ENCODE assay signal across 15 cellular contexts in genomic region chr18:45825258-45825744, GRCh38. TPM values are rescaled to one million over a fixed set of nuclear protein-coding genes. Genes with fewer than 3 reads are reported as not detected.
A peak's percentile ranks its signal among the peaks of the same experiment; 100 is the strongest.
DNase-seq lines count a peak whose midpoint lies in the region; ATAC-seq, FAIRE-seq and TF ChIP-seq lines count a peak whose summit lies in the region.
"Had no signal": no experiment of that assay in that cellular context is flagged by ENCODE, and none has a peak within 500 bp of the region (broad histone marks: within the 10 kb centered on the region; RNA-seq: fewer than 3 reads in every experiment).

TSS of gene SIGLEC15 (plus strand) at chr18:45825675. CDS start at chr18:45825729, 54 bp downstream.

- no peak for FAIRE-seq in astrocyte (lab: Jason Lieb, UNC)
- FAIRE-seq: K562 had no signal

- TF ChIP-seq POLR2A in GM18505 (IDR thresholded peaks at IDR 0.05; ENCODE audit: borderline replicate concordance, extremely low read depth, insufficient read depth, insufficient read length): no peak

- H3K36me3 Mint-ChIP-seq in HFFc6 (ENCODE audit: low read depth) (no peaks in the 10 kb centered on the region), astrocyte (ENCODE audit: low read depth, unreplicated experiment) (no peaks in the 10 kb centered on the region)
- H3K36me3 Mint-ChIP-seq: activated CD8-positive, alpha-beta memory T cell treated with anti-CD3 and anti-CD28 coated beads, Interleukin-2, amount 10 ng/mL, durations not matched to agents 7 days and 5 days had no signal

- H3K27ac Mint-ChIP-seq in HFFc6: peak within 1 kb of the TSS; percentile 44
- peak within 1 kb of the TSS; percentile 53 for H3K27ac Mint-ChIP-seq in astrocyte (ENCODE audit: unreplicated experiment)
- H3K27ac Mint-ChIP-seq: activated CD8-positive, alpha-beta memory T cell treated with anti-CD3 and anti-CD28 coated beads, Interleukin-2, amount 10 ng/mL, durations not matched to agents 7 days and 5 days had no signal

- peak within 1 kb of the TSS in 6 of 11 experiments; percentile 9 to 54 (median 40); a peak in 7 of 22 replicates for H3K9ac ChIP-seq in BLaER1 treated with 17β-estradiol and CSF1 and Interleukin-3, amounts not matched to agents 10 nM and 100 nM
- H3K9ac ChIP-seq in astrocyte (ENCODE audit: low read length): no peak within 1 kb of the TSS
- H3K9ac ChIP-seq: parathyroid adenoma had no signal

- no peaks in the 10 kb centered on the region for H3K27me3 ChIP-seq in BLaER1 treated with 17β-estradiol and CSF1 and Interleukin-3, amounts not matched to agents 10 nM and 100 nM
- no peaks in the 10 kb centered on the region for H3K27me3 ChIP-seq in astrocyte (ENCODE audit: insufficient read depth, low read length)

- peak within 1 kb of the TSS; percentile 80 to 97 (median 91) for H3K4me2 ChIP-seq in BLaER1 treated with 17β-estradiol and CSF1 and Interleukin-3, amounts not matched to agents 10 nM and 100 nM
- H3K4me2 ChIP-seq in astrocyte (ENCODE audit: low read length): peak within 1 kb of the TSS; percentile 8

- no peak for ATAC-seq in GM18505 (IDR thresholded peaks at IDR 0.05; ENCODE audit: unreplicated experiment)
- no peak for ATAC-seq in GM19467 (IDR thresholded peaks at IDR 0.05; ENCODE audit: unreplicated experiment)
- ATAC-seq: activated CD8-positive, alpha-beta memory T cell treated with anti-CD3 and anti-CD28 coated beads, Interleukin-2, amount 10 ng/mL, durations not matched to agents 7 days and 5 days; K562 had no signal

- H3K27me3 Mint-ChIP-seq in HFFc6 (ENCODE audit: insufficient read depth): no peaks in the 10 kb centered on the region
- H3K27me3 Mint-ChIP-seq in astrocyte (ENCODE audit: low read depth, unreplicated experiment): peaks cover 6% of the 10 kb centered on the region

- H3K9me3 ChIP-seq in BLaER1 treated with 17β-estradiol and CSF1 and Interleukin-3, amounts not matched to agents 10 nM and 100 nM (replicated peaks in 1 of 11): peaks cover 7 to 31% (median 18%) of the 10 kb centered on the region in 11 experiments; a peak in 19 of 22 replicates
- H3K9me3 ChIP-seq in astrocyte (ENCODE audit: insufficient read depth, low read depth, low read length): no peaks in the 10 kb centered on the region
- H3K9me3 ChIP-seq in mesodermal cell (ENCODE audit: control insufficient read depth, low read length): no peaks in the 10 kb centered on the region

- DNase-seq in HFFc6 (no peak), astrocyte (ENCODE audit: low read depth) (no peak), NCI-H128 (lab: John Stamatoyannopoulos, UW; ENCODE audit: unreplicated experiment) (no peak)
- no peak for DNase-seq in effector CD8-positive, alpha-beta T cell (lab: John Stamatoyannopoulos, UW)
- DNase-seq: activated CD8-positive, alpha-beta memory T cell treated with anti-CD3 and anti-CD28 coated beads, Interleukin-2, amount 10 ng/mL, durations not matched to agents 7 days and 5 days; HCEC 1CT; left ventricle myocardium inferior; NCI-H187; T-helper 2 cell had no signal

- H3K9me3 Mint-ChIP-seq in HFFc6 (no peaks in the 10 kb centered on the region), astrocyte (ENCODE audit: unreplicated experiment) (no peaks in the 10 kb centered on the region)

- H3K4me1 Mint-ChIP-seq in HFFc6 (ENCODE audit: low read depth) (peaks cover 29% of the 10 kb centered on the region), astrocyte (ENCODE audit: low read depth, unreplicated experiment) (peaks cover 16% of the 10 kb centered on the region)

- peak within 1 kb of the TSS; percentile 65 for H2AFZ ChIP-seq in astrocyte (ENCODE audit: low read depth, low read length)
- H2AFZ ChIP-seq: parathyroid adenoma had no signal

- H3K4me3 ChIP-seq in BLaER1 treated with 17β-estradiol and CSF1 and Interleukin-3, amounts not matched to agents 10 nM and 100 nM: peak within 1 kb of the TSS in 4 of 10 experiments; percentile 12 to 27 (median 21); a peak in 1 of 20 replicates
- H3K4me3 ChIP-seq in astrocyte (ENCODE audit: insufficient read depth, low read depth, low read length) (no peak within 1 kb of the TSS), mesodermal cell (ENCODE audit: extremely low read depth, insufficient read depth, low read length, poor library complexity, severe bottlenecking) (no peak within 1 kb of the TSS)
- H3K4me3 ChIP-seq: K562, left ventricle myocardium inferior had no signal

- no peak within 1 kb of the TSS for H3K4me3 Mint-ChIP-seq in HFFc6
- no peak within 1 kb of the TSS for H3K4me3 Mint-ChIP-seq in astrocyte (ENCODE audit: unreplicated experiment)
- H3K4me3 Mint-ChIP-seq: activated CD8-positive, alpha-beta memory T cell treated with anti-CD3 and anti-CD28 coated beads, Interleukin-2, amount 10 ng/mL, durations not matched to agents 7 days and 5 days had no signal

- WGBS in mesodermal cell (ENCODE audit: insufficient coverage in 2 of 2), 2 experiments: 68 to 70% methylated on average over 2 to 4 of the region's 8 CpGs

- peak within 1 kb of the TSS in 8 of 11 experiments; percentile 54 to 84 (median 80); a peak in 18 of 22 replicates for H3K27ac ChIP-seq in BLaER1 treated with 17β-estradiol and CSF1 and Interleukin-3, amounts not matched to agents 10 nM and 100 nM
- H3K27ac ChIP-seq in astrocyte (ENCODE audit: low read depth, low read length) (peak within 1 kb of the TSS; percentile 4), mesodermal cell (ENCODE audit: low read depth, low read length, severe bottlenecking) (peak within 1 kb of the TSS; percentile 8)
- H3K27ac ChIP-seq: left ventricle myocardium inferior, parathyroid adenoma had no signal

- peaks cover 0 to 6% (median 0%) of the 10 kb centered on the region in 11 experiments; a peak in 2 of 22 replicates for H4K20me1 ChIP-seq in BLaER1 treated with 17β-estradiol and CSF1 and Interleukin-3, amounts not matched to agents 10 nM and 100 nM
- H4K20me1 ChIP-seq in astrocyte (ENCODE audit: insufficient read depth, low read length): no peaks in the 10 kb centered on the region

- H3K36me3 ChIP-seq in BLaER1 treated with 17β-estradiol and CSF1 and Interleukin-3, amounts not matched to agents 10 nM and 100 nM: no peaks in the 10 kb centered on the region
- H3K36me3 ChIP-seq in astrocyte (ENCODE audit: insufficient read depth, low read length) (no peaks in the 10 kb centered on the region), mesodermal cell (ENCODE audit: control insufficient read depth, insufficient read depth, low read length) (no peaks in the 10 kb centered on the region)
- H3K36me3 ChIP-seq: left ventricle myocardium inferior had no signal

- peaks cover 54 to 68% (median 63%) of the 10 kb centered on the region in 10 experiments for H3K4me1 ChIP-seq in BLaER1 treated with 17β-estradiol and CSF1 and Interleukin-3, amounts not matched to agents 10 nM and 100 nM
- peaks cover 34% of the 10 kb centered on the region for H3K4me1 ChIP-seq in astrocyte (ENCODE audit: insufficient read depth, low read length)
- peaks cover 37% of the 10 kb centered on the region for H3K4me1 ChIP-seq in mesodermal cell (ENCODE audit: control insufficient read depth, insufficient read depth, low read length, poor library complexity, severe bottlenecking)

- H3K79me2 ChIP-seq in astrocyte (ENCODE audit: insufficient read depth, low read length): no peaks in the 10 kb centered on the region
- H3K79me2 ChIP-seq: parathyroid adenoma had no signal

- TF ChIP-seq CTCF in HFFc6 (IDR thresholded peaks at IDR 0.05): no peak
- TF ChIP-seq CTCF in astrocyte (IDR thresholded peaks at IDR 0.05; ENCODE audit: insufficient read depth, low read depth, low read length): no peak

RNA-seq across cellular contexts. Expression of gene SIGLEC15, which starts in this region (rescaled TPM):
- under 1 TPM; 0.40 to 0.91 (median 0.61) TPM for total RNA-seq in HFFc6 (2021; fragmentation: NEBNext Ultra II Directional; extraction: Animal tissue kit (Norgen Biotek cat#: 25700))
- 0.19 and 0.27 TPM in 2 replicates for total RNA-seq in astrocyte
- polyA plus RNA-seq in mesodermal cell (2013, experiment 1 of 2): 2.3 TPM
- polyA plus RNA-seq in mesodermal cell (2013, experiment 2 of 2): 2.8 TPM
- total RNA-seq: activated CD8-positive, alpha-beta memory T cell treated with anti-CD3 and anti-CD28 coated beads, Interleukin-2, amount 10 ng/mL, durations not matched to agents 7 days and 5 days; K562 had no signal
- polyA plus RNA-seq: K562 had no signal

Comparison
In these comparisons a context has a peak if more than half of its experiments do, and no peak if none do; other contexts are left out.
1. H3K27ac ChIP-seq: peak in every context shown above with its lines; median percentile 80 in BLaER1 treated with 17β-estradiol and CSF1 and Interleukin-3, amounts not matched to agents 10 nM and 100 nM; 8 in mesodermal cell; 4 in astrocyte.